10 cellular contexts compared by ENCODE assay signal in the genomic region with DNA sequence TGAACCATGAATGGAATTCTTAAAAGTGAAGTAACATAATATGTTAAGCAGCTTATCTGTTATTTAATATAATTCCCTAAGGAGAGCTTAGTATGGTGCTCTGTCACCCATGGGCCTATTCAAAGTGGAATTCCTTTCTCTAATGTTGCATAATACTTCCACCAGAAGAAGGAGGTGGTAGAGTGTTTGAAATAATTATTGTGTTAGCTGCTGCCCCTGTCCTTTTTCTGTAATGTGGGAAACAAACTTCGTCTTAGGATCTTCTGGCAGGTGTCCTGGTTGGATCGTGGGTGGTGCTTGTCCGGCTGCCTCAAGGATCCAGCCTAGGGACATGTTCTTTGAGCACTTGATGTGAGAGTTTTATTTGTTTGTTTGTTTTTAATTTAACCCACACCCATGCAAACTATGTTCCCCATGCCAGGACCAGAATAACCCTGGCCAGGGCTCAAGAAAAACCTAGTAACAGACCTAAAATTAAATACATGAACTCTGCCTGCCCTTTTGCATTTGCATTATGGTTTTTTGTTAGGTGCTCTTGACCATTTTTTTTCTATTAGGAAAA. TPM values are rescaled to one million over a fixed set of nuclear protein-coding genes. Genes with fewer than 3 reads are reported as not detected.
DNase-seq lines count a peak whose midpoint lies in the region; ATAC-seq and TF ChIP-seq lines count a peak whose summit lies in the region.
"Had no signal": no experiment of that assay in that cellular context is flagged by ENCODE, and none has a peak within 500 bp of the region (broad histone marks: within the 10 kb centered on the region; RNA-seq: fewer than 3 reads in every experiment).

No MANE protein-coding gene starts in this region.

- H3K9me3 Mint-ChIP-seq in nephron progenitor cell: peaks cover 32% of the 10 kb centered on the region

- intact Hi-C loops in heart right ventricle (cut with DNase I): loop anchor here in 8 of 10 donors (5.0 kb wide), 2 partner anchors 43 to 67 kb away; no protein-coding TSS in a partner anchor

- H3K4me3 Mint-ChIP-seq in nephron progenitor cell: no peak overlapping the region
- H3K4me3 Mint-ChIP-seq: activated CD4-positive, alpha-beta T cell treated with anti-CD3 and anti-CD28 coated beads for 36 hours had no signal

- peak; percentile 77 for DNase-seq in adipocyte (ENCODE audit: low read depth)
- DNase-seq in heart right ventricle: peak; percentile 22 to 83
- no peak for DNase-seq in superior temporal gyrus (ENCODE audit: extremely low spot score)
- no peak for DNase-seq in NCI-H510A (lab: John Stamatoyannopoulos, UW)
- no peak for DNase-seq in nephron progenitor cell
- DNase-seq: activated CD4-positive, alpha-beta T cell treated with anti-CD3 and anti-CD28 coated beads for 36 hours; Peyer's patch had no signal

- peak overlapping the region; percentile 41 to 84 (median 68) for H3K27ac ChIP-seq in heart right ventricle
- H3K27ac ChIP-seq in stomach smooth muscle (ENCODE audit: low read length): peak overlapping the region; percentile 13

- H3K4me1 ChIP-seq in adipocyte (ENCODE audit: control insufficient read depth, insufficient read depth, low read length) (peaks cover 27% of the 10 kb centered on the region), heart right ventricle (peaks cover 22 to 78% (median 55%) of the 10 kb centered on the region in 9 donors), stomach smooth muscle (ENCODE audit: control insufficient read depth, insufficient read depth, low read length) (peaks cover 26% of the 10 kb centered on the region)

- no peaks in the 10 kb centered on the region for H3K27me3 Mint-ChIP-seq in nephron progenitor cell (ENCODE audit: low read depth, poor library complexity)
- H3K27me3 Mint-ChIP-seq: activated CD4-positive, alpha-beta T cell treated with anti-CD3 and anti-CD28 coated beads for 36 hours had no signal

- no peaks in the 10 kb centered on the region for H3K27me3 ChIP-seq in adipocyte (replicated peaks; ENCODE audit: control insufficient read depth, insufficient read depth, low read length)
- no peaks in the 10 kb centered on the region for H3K27me3 ChIP-seq in heart right ventricle
- H3K27me3 ChIP-seq in stomach smooth muscle (ENCODE audit: control insufficient read depth in 1 of 2, insufficient read depth in 2 of 2, low read length in 2 of 2): no peaks in the 10 kb centered on the region
- H3K27me3 ChIP-seq: Peyer's patch had no signal

- peaks cover 46% of the 10 kb centered on the region for H3K36me3 Mint-ChIP-seq in nephron progenitor cell (ENCODE audit: low read depth)

- no peak for TF ChIP-seq CTCF in heart right ventricle (IDR thresholded peaks at IDR 0.05)
- no peak for TF ChIP-seq CTCF in nephron progenitor cell (IDR thresholded peaks at IDR 0.05)

- no peaks in the 10 kb centered on the region for H3K36me3 ChIP-seq in adipocyte (ENCODE audit: control insufficient read depth, insufficient read depth, low read length, severe bottlenecking)
- H3K36me3 ChIP-seq in heart right ventricle: no peaks in the 10 kb centered on the region
- no peaks in the 10 kb centered on the region for H3K36me3 ChIP-seq in stomach smooth muscle (ENCODE audit: control insufficient read depth in 2 of 2, insufficient read depth in 2 of 2, low read length in 2 of 2)
- H3K36me3 ChIP-seq: Peyer's patch had no signal

- H3K4me3 ChIP-seq in adipocyte (ENCODE audit: low read length) (peak overlapping the region; percentile 50), heart right ventricle (peak overlapping the region in 1 of 10 donors; percentile 15), stomach smooth muscle (ENCODE audit: low read length in 2 of 2) (peak overlapping the region; percentile 4 to 15)
- H3K4me3 ChIP-seq: Peyer's patch had no signal

- no peak overlapping the region for H3K9ac ChIP-seq in adipocyte (ENCODE audit: low read length)
- H3K9ac ChIP-seq in stomach smooth muscle (ENCODE audit: low read length in 2 of 2): no peak overlapping the region

- H3K27ac Mint-ChIP-seq in nephron progenitor cell: no peak overlapping the region
- H3K27ac Mint-ChIP-seq: activated CD4-positive, alpha-beta T cell treated with anti-CD3 and anti-CD28 coated beads for 36 hours had no signal

- peak; percentile 43 for ATAC-seq in GM18502 (IDR thresholded peaks at IDR 0.05; ENCODE audit: poor library complexity, unreplicated experiment)
- peak; percentile 72 to 90 (median 82) for ATAC-seq in heart right ventricle
- no peak for ATAC-seq in GM19023 (IDR thresholded peaks at IDR 0.05; ENCODE audit: unreplicated experiment)
- ATAC-seq: activated CD4-positive, alpha-beta T cell treated with anti-CD3 and anti-CD28 coated beads for 36 hours had no signal

- WGBS in heart right ventricle, 2 donors: 1 to 12% methylated on average over 3 of the region's 3 CpGs

- H3K4me1 Mint-ChIP-seq in nephron progenitor cell: peaks cover 17% of the 10 kb centered on the region

- no peaks in the 10 kb centered on the region for H3K9me3 ChIP-seq in adipocyte (ENCODE audit: control insufficient read depth, low read length)
- no peaks in the 10 kb centered on the region for H3K9me3 ChIP-seq in heart right ventricle
- no peaks in the 10 kb centered on the region for H3K9me3 ChIP-seq in stomach smooth muscle (ENCODE audit: control insufficient read depth in 2 of 2, low read length in 2 of 2)
- H3K9me3 ChIP-seq: Peyer's patch had no signal

RNA-seq across cellular contexts. Expression of gene ZNRF1, which starts 46.1 kb away (rescaled TPM):
- total RNA-seq in heart right ventricle: 10 to 100 TPM; 16.7 to 30.8 (median 21.5) TPM
- polyA plus RNA-seq in heart right ventricle: 10 to 100 TPM; 13.1 to 20.0 TPM

RNA-seq across cellular contexts. Expression of gene WDR59, which starts 60.0 kb away (rescaled TPM):
- total RNA-seq in heart right ventricle: 10 to 100 TPM; 35.4 to 63.5 (median 42.0) TPM
- 10 to 100 TPM; 15.6 to 35.8 TPM for polyA plus RNA-seq in heart right ventricle

Comparison
In these comparisons a context has a peak if more than half of its experiments do, and no peak if none do; other contexts are left out.
1. DNase-seq: peak in adipocyte (single experiment) and heart right ventricle (2 of 2); none in superior temporal gyrus (single experiment), NCI-H510A (single experiment) and nephron progenitor cell (single experiment).